10 cellular contexts compared by ENCODE assay signal in the genomic region with DNA sequence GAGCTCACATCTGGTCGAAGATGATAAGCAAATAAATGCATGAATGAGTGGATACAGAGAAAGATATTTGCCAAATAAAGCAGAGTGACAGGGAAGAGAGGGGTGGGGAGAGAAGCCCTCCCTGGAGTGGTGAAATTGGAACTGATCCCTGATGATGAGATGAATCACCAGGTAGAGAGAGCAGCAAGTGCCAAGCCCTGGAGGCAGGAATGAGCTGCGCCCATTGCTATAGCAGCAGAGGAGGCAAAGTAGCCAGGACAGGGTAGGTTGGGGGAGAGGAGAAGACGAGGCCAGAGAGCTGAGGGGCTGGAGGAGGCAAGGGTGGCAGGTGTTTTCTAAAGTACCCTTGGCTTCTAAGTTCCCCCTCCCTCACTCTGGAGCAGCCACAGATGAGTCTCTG. TPM values are rescaled to one million over a fixed set of nuclear protein-coding genes. Genes with fewer than 3 reads are reported as not detected.
DNase-seq lines count a peak whose midpoint lies in the region; ATAC-seq and TF ChIP-seq lines count a peak whose summit lies in the region.
"Had no signal": no experiment of that assay in that cellular context is flagged by ENCODE, and none has a peak within 500 bp of the region (broad histone marks: within the 10 kb centered on the region; RNA-seq: fewer than 3 reads in every experiment).

No MANE protein-coding gene starts in this region.

- peaks cover 2% of the 10 kb centered on the region for H3K9me3 Mint-ChIP-seq in CD4-positive, alpha-beta T cell
- H3K9me3 Mint-ChIP-seq in HFFc6 = peaks cover 37% of the 10 kb centered on the region
- peaks cover 30% of the 10 kb centered on the region for H3K9me3 Mint-ChIP-seq in activated CD4-positive, alpha-beta memory T cell treated with anti-CD3 and anti-CD28 coated beads for 36 hours

- CTCF ChIA-PET in CD4-positive, alpha-beta T cell (lab: Charles Lee) = interaction anchor here (1.4 kb wide), 1 partner anchor 101 kb away, joined by 3 read pairs; a partner anchor contains a TSS
- CTCF ChIA-PET in activated CD4-positive, alpha-beta memory T cell treated with anti-CD3 and anti-CD28 coated beads for 36 hours (lab: Charles Lee) = interaction anchor here (1.0 to 1.1 kb wide), 2 partner anchors 27 to 31 kb away, joined by 3 read pairs; no protein-coding TSS in a partner anchor

- no peak for TF ChIP-seq CTCF in CD4-positive, alpha-beta T cell (IDR thresholded peaks at IDR 0.05)
- TF ChIP-seq CTCF in HFFc6 (IDR thresholded peaks at IDR 0.05) (peak; percentile 23; the same call in 1 of the 2 replicates), uterus (IDR thresholded peaks at IDR 0.05) (no peak)

- no peaks in the 10 kb centered on the region for H3K4me1 ChIP-seq in uterus

- intact Hi-C loops in CD4-positive, alpha-beta T cell (cut with DNase I, micrococcal nuclease) = no loop called here
- intact Hi-C loops in activated CD4-positive, alpha-beta memory T cell treated with anti-CD3 and anti-CD28 coated beads for 36 hours (cut with micrococcal nuclease) = no loop called here
- intact Hi-C loops in uterus (cut with DNase I; ENCODE audit: low total_unique reads) = no loop called here

- peak overlapping the region; percentile 91 for H3K27ac Mint-ChIP-seq in CD4-positive, alpha-beta T cell
- H3K27ac Mint-ChIP-seq in HFFc6 = peak overlapping the region; percentile 63
- H3K27ac Mint-ChIP-seq in activated CD4-positive, alpha-beta memory T cell treated with anti-CD3 and anti-CD28 coated beads for 36 hours = peak overlapping the region; percentile 84

- no peaks in the 10 kb centered on the region for H3K27me3 ChIP-seq in CD4-positive, alpha-beta T cell (ENCODE audit: control insufficient read depth, insufficient read depth, low read length)
- H3K27me3 ChIP-seq in uterus = no peaks in the 10 kb centered on the region
- H3K27me3 ChIP-seq: hepatocyte had no signal

- H3K36me3 Mint-ChIP-seq in CD4-positive, alpha-beta T cell (ENCODE audit: low read depth) = peaks cover 99% of the 10 kb centered on the region
- peaks cover 59% of the 10 kb centered on the region for H3K36me3 Mint-ChIP-seq in HFFc6 (ENCODE audit: low read depth)
- H3K36me3 Mint-ChIP-seq in activated CD4-positive, alpha-beta memory T cell treated with anti-CD3 and anti-CD28 coated beads for 36 hours = peaks cover 78% of the 10 kb centered on the region

- no peak for ATAC-seq in CD4-positive, alpha-beta T cell (ENCODE audit: poor library complexity)

- H3K27ac ChIP-seq in CD4-positive, alpha-beta T cell (ENCODE audit: low read depth, low read length) = peak overlapping the region; percentile 50
- no peak overlapping the region for H3K27ac ChIP-seq in uterus
- H3K27ac ChIP-seq: hepatocyte had no signal

- no peak overlapping the region for H3K4me3 ChIP-seq in uterus
- H3K4me3 ChIP-seq: hepatocyte had no signal

- H3K4me1 Mint-ChIP-seq in CD4-positive, alpha-beta T cell (ENCODE audit: low read depth) = peaks cover 68% of the 10 kb centered on the region
- peaks cover 40% of the 10 kb centered on the region for H3K4me1 Mint-ChIP-seq in HFFc6 (ENCODE audit: low read depth)
- H3K4me1 Mint-ChIP-seq in activated CD4-positive, alpha-beta memory T cell treated with anti-CD3 and anti-CD28 coated beads for 36 hours (ENCODE audit: low read depth) = peaks cover 50% of the 10 kb centered on the region

- peaks cover 16% of the 10 kb centered on the region for H3K9me3 ChIP-seq in CD4-positive, alpha-beta T cell (ENCODE audit: control insufficient read depth, low read length)
- no peaks in the 10 kb centered on the region for H3K9me3 ChIP-seq in uterus

- TF ChIP-seq POLR2A in uterus (IDR thresholded peaks at IDR 0.05) = no peak

- POLR2A ChIA-PET in CD4-positive, alpha-beta T cell (lab: Charles Lee) = interaction anchor here (0.9 to 3.6 kb wide), 6 partner anchors 12 to 154 kb away, joined by 3 to 19 read pairs (median 6); a partner anchor contains a TSS
- POLR2A ChIA-PET in activated CD4-positive, alpha-beta memory T cell treated with anti-CD3 and anti-CD28 coated beads for 36 hours (lab: Charles Lee) = interaction anchor here (0.7 kb wide), 2 partner anchors 11 to 114 kb away, joined by 3 to 5 read pairs; no protein-coding TSS in a partner anchor

- H3K36me3 ChIP-seq in uterus = no peaks in the 10 kb centered on the region

- no peak overlapping the region for H3K4me3 Mint-ChIP-seq in CD4-positive, alpha-beta T cell
- no peak overlapping the region for H3K4me3 Mint-ChIP-seq in HFFc6
- no peak overlapping the region for H3K4me3 Mint-ChIP-seq in activated CD4-positive, alpha-beta memory T cell treated with anti-CD3 and anti-CD28 coated beads for 36 hours
- H3K4me3 Mint-ChIP-seq: activated T-helper 1 cell treated with anti-CD3 and anti-CD28 coated beads, Interleukin-12 subunit alpha, Interleukin-12 subunit beta, Interleukin-2, Interleukin-4 antibody, amounts not matched to agents 30 ng/mL and 10 ng/mL and 1 ng/mL, durations not matched to agents 14 hours and 24 hours and 36 hours had no signal

- no peaks in the 10 kb centered on the region for H3K27me3 Mint-ChIP-seq in CD4-positive, alpha-beta T cell
- no peaks in the 10 kb centered on the region; the same call in none of the 2 replicates for H3K27me3 Mint-ChIP-seq in HFFc6 (ENCODE audit: insufficient read depth)
- no peaks in the 10 kb centered on the region for H3K27me3 Mint-ChIP-seq in activated CD4-positive, alpha-beta memory T cell treated with anti-CD3 and anti-CD28 coated beads for 36 hours

- DNase-seq in CD4-positive, alpha-beta T cell = no peak
- DNase-seq in HFFc6 = peak; percentile 65
- no peak for DNase-seq in activated CD4-positive, alpha-beta memory T cell treated with anti-CD3 and anti-CD28 coated beads for 36 hours
- DNase-seq in kidney tubule cell (ENCODE audit: low spot score) = peak; percentile 58
- no peak for DNase-seq in D341Med (ENCODE audit: low spot score)
- DNase-seq in retina = no peak
- no peak for DNase-seq in uterus
- DNase-seq: NCI-H526 treated with DMSO at 0.1 percent for 48 hours had no signal

RNA-seq across cellular contexts. Expression of a gene that starts 13.7 kb away (rescaled TPM):
- 100 to 1,000 TPM; 587 to 615 TPM for total RNA-seq in CD4-positive, alpha-beta T cell
- 100 to 1,000 TPM; 317 to 417 (median 353) TPM for total RNA-seq in HFFc6 (2021; fragmentation: NEBNext Ultra II Directional; extraction: Animal tissue kit (Norgen Biotek cat#: 25700))
- 100 to 1,000 TPM; 334 to 360 TPM for total RNA-seq in activated CD4-positive, alpha-beta memory T cell treated with anti-CD3 and anti-CD28 coated beads for 36 hours
- 10 to 100 TPM; 10.9 to 86.2 (median 34.2) TPM for total RNA-seq in uterus

RNA-seq across cellular contexts. Expression of a gene that starts 25.2 kb away (rescaled TPM):
- total RNA-seq in CD4-positive, alpha-beta T cell = 10 to 100 TPM; 15.3 to 15.6 TPM
- total RNA-seq in HFFc6 (2021; fragmentation: NEBNext Ultra II Directional; extraction: Animal tissue kit (Norgen Biotek cat#: 25700)) = under 1 TPM in 3 of 6 experiments, not detected in 3; 0.32 to 0.87 (median 0.68) TPM
- total RNA-seq in activated CD4-positive, alpha-beta memory T cell treated with anti-CD3 and anti-CD28 coated beads for 36 hours = under 1 TPM; 0.77 to 0.93 TPM
- 1 to 10 TPM in 1 of 4 donors, under 1 TPM in 1, not detected in 2; 0.83 to 3.7 TPM for total RNA-seq in uterus

RNA-seq across cellular contexts. Expression of a gene that starts 29.6 kb away (rescaled TPM):
- 1 to 10 TPM; 2.1 to 2.4 TPM for total RNA-seq in CD4-positive, alpha-beta T cell
- 1 to 10 TPM in 4 of 6 experiments, under 1 TPM in 1, not detected in 1; 0.92 to 2.7 (median 2.1) TPM for total RNA-seq in HFFc6 (2021; fragmentation: NEBNext Ultra II Directional; extraction: Animal tissue kit (Norgen Biotek cat#: 25700))
- total RNA-seq in activated CD4-positive, alpha-beta memory T cell treated with anti-CD3 and anti-CD28 coated beads for 36 hours = 1 to 10 TPM; 2.3 to 2.8 TPM
- total RNA-seq in uterus = 100 to 1,000 TPM in 2 of 4 donors, 10 to 100 TPM in 2; 18.1 to 214 (median 105) TPM
- total RNA-seq: activated T-helper 1 cell treated with anti-CD3 and anti-CD28 coated beads, Interleukin-12 subunit alpha, Interleukin-12 subunit beta, Interleukin-2, Interleukin-4 antibody, amounts not matched to agents 30 ng/mL and 10 ng/mL and 1 ng/mL, durations not matched to agents 14 hours and 24 hours and 36 hours had no signal

RNA-seq across cellular contexts. Expression of a gene that starts 33.4 kb away (rescaled TPM):
- under 1 TPM; 0.69 to 0.70 TPM for total RNA-seq in CD4-positive, alpha-beta T cell
- total RNA-seq in HFFc6 (2021; fragmentation: NEBNext Ultra II Directional; extraction: Animal tissue kit (Norgen Biotek cat#: 25700)) = under 1 TPM in 5 of 6 experiments, not detected in 1; 0.08 to 0.17 (median 0.10) TPM
- under 1 TPM; 0.50 to 0.51 TPM for total RNA-seq in activated CD4-positive, alpha-beta memory T cell treated with anti-CD3 and anti-CD28 coated beads for 36 hours
- 10 to 100 TPM in 3 of 4 donors, 1 to 10 TPM in 1; 5.1 to 44.4 (median 19.7) TPM for total RNA-seq in uterus
- total RNA-seq: activated T-helper 1 cell treated with anti-CD3 and anti-CD28 coated beads, Interleukin-12 subunit alpha, Interleukin-12 subunit beta, Interleukin-2, Interleukin-4 antibody, amounts not matched to agents 30 ng/mL and 10 ng/mL and 1 ng/mL, durations not matched to agents 14 hours and 24 hours and 36 hours had no signal

RNA-seq across cellular contexts. Expression of a gene that starts 52.6 kb away (rescaled TPM):
- total RNA-seq in CD4-positive, alpha-beta T cell = not detected
- total RNA-seq in HFFc6 (2021; fragmentation: NEBNext Ultra II Directional; extraction: Animal tissue kit (Norgen Biotek cat#: 25700)) = not detected
- total RNA-seq in activated CD4-positive, alpha-beta memory T cell treated with anti-CD3 and anti-CD28 coated beads for 36 hours = not detected
- total RNA-seq in uterus = 1 to 10 TPM; 1.5 to 3.8 (median 1.6) TPM
- total RNA-seq: activated T-helper 1 cell treated with anti-CD3 and anti-CD28 coated beads, Interleukin-12 subunit alpha, Interleukin-12 subunit beta, Interleukin-2, Interleukin-4 antibody, amounts not matched to agents 30 ng/mL and 10 ng/mL and 1 ng/mL, durations not matched to agents 14 hours and 24 hours and 36 hours had no signal

Comparison
In these comparisons a context has a peak if more than half of its experiments do, and no peak if none do; other contexts are left out.
1. DNase-seq: peak in HFFc6 (single experiment) and kidney tubule cell (single experiment); none in CD4-positive, alpha-beta T cell (0 of 10), activated CD4-positive, alpha-beta memory T cell treated with anti-CD3 and anti-CD28 coated beads for 36 hours (single experiment), D341Med (single experiment), retina (single experiment) and uterus (0 of 2).
2. RNA of a gene that starts 29.6 kb away (total RNA-seq): 18.1 to 214 TPM in uterus; 2.3 to 2.8 TPM in activated CD4-positive, alpha-beta memory T cell treated with anti-CD3 and anti-CD28 coated beads for 36 hours, 2.1 to 2.4 TPM in CD4-positive, alpha-beta T cell and 0.92 to 2.7 TPM in HFFc6; every median in the first group is over 4 times any median in the second.
3. Peak in every context shown above with its lines, with median percentiles within 50 percentile points of each other: H3K27ac Mint-ChIP-seq.